ENCODE assay signal across 8 cellular contexts in the genomic region with DNA sequence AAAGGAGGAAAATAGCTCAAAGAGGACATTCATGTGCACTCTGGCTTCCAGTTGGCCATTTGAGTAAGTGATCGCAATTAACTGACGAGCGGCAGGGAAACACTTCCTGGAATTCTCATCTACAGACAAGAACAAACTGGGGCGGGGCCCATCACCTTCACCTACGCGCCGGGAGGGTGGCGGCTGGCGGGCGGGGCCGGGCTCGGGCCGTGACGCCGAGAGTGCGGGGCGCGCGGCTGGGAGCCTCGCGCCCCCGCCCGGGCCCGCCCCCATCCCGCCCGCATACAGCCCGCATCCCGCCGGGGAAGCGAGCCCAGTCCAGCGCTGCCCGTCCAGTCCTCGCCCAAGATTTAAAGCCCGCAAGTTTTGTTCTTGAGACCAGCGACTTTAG. TPM values are rescaled to one million over a fixed set of nuclear protein-coding genes. Genes with fewer than 3 reads are reported as not detected.
DNase-seq lines count a peak whose midpoint lies in the region; ATAC-seq and TF ChIP-seq lines count a peak whose summit lies in the region.

A gene with protein sequence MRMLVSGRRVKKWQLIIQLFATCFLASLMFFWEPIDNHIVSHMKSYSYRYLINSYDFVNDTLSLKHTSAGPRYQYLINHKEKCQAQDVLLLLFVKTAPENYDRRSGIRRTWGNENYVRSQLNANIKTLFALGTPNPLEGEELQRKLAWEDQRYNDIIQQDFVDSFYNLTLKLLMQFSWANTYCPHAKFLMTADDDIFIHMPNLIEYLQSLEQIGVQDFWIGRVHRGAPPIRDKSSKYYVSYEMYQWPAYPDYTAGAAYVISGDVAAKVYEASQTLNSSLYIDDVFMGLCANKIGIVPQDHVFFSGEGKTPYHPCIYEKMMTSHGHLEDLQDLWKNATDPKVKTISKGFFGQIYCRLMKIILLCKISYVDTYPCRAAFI (plus strand): TSS at position 281 of the 391 bp plus-strand sequence. CDS start 16,546 bp downstream, outside the sequence.

- no peak for TF ChIP-seq CTCF in WI38 (IDR thresholded peaks at IDR 0.05; ENCODE audit: low read depth, low read length)

- WGBS in mesodermal cell (ENCODE audit: insufficient coverage in 2 of 2), 2 experiments: 3 to 7% methylated on average over 11 to 25 of the region's 35 CpGs

- H3K27me3 ChIP-seq in effector memory CD4-positive, alpha-beta T cell (replicated peaks; ENCODE audit: control insufficient read depth, insufficient read depth, low read length, poor library complexity, severe bottlenecking): peaks cover 10% of the 10 kb centered on the region

- H3K36me3 ChIP-seq in effector memory CD4-positive, alpha-beta T cell (ENCODE audit: control insufficient read depth, insufficient read depth, low read length): no peaks in the 10 kb centered on the region
- H3K36me3 ChIP-seq in mesodermal cell (ENCODE audit: control insufficient read depth, insufficient read depth, low read length): no peaks in the 10 kb centered on the region

- peaks cover 12% of the 10 kb centered on the region for H3K4me1 Mint-ChIP-seq in stimulated activated naive CD8-positive, alpha-beta T cell treated with anti-CD3 and anti-CD28 coated beads, Interleukin-15, amount 100 ng/mL, for 72 hours

- H3K27me3 Mint-ChIP-seq in stimulated activated naive CD8-positive, alpha-beta T cell treated with anti-CD3 and anti-CD28 coated beads, Interleukin-15, amount 100 ng/mL, for 72 hours: peaks cover 51% of the 10 kb centered on the region

- H3K4me3 ChIP-seq in WI38 (ENCODE audit: low read depth, low read length): peak within 1 kb of the TSS; percentile 59
- peak within 1 kb of the TSS; percentile 75 for H3K4me3 ChIP-seq in effector memory CD4-positive, alpha-beta T cell (ENCODE audit: insufficient read depth, low read depth, low read length, poor library complexity, severe bottlenecking)
- H3K4me3 ChIP-seq in mesodermal cell (ENCODE audit: extremely low read depth, insufficient read depth, low read length, poor library complexity, severe bottlenecking): peak within 1 kb of the TSS; percentile 58

- no peaks in the 10 kb centered on the region for H3K9me3 ChIP-seq in effector memory CD4-positive, alpha-beta T cell (ENCODE audit: control insufficient read depth, low read length)
- H3K9me3 ChIP-seq in mesodermal cell (ENCODE audit: control insufficient read depth, low read length): no peaks in the 10 kb centered on the region

- H3K9me3 Mint-ChIP-seq in stimulated activated naive CD8-positive, alpha-beta T cell treated with anti-CD3 and anti-CD28 coated beads, Interleukin-15, amount 100 ng/mL, for 72 hours: no peaks in the 10 kb centered on the region

- H3K4me3 Mint-ChIP-seq in stimulated activated naive CD8-positive, alpha-beta T cell treated with anti-CD3 and anti-CD28 coated beads, Interleukin-15, amount 100 ng/mL, for 72 hours: peak within 1 kb of the TSS; percentile 78 to 86

- in situ Hi-C loops in ACHN (cut with HindIII; ENCODE audit: low pct_ligation_motif_present, low pct_unique_long_range_greater_than_20kb, low sequenced_read_pairs): no loop called here

- H3K27ac Mint-ChIP-seq in stimulated activated naive CD8-positive, alpha-beta T cell treated with anti-CD3 and anti-CD28 coated beads, Interleukin-15, amount 100 ng/mL, for 72 hours: peak within 1 kb of the TSS in 1 of 2 donors; percentile 82

- no peak for ATAC-seq in stimulated activated naive CD8-positive, alpha-beta T cell treated with anti-CD3 and anti-CD28 coated beads, Interleukin-15, amount 100 ng/mL, for 72 hours
- ATAC-seq in HG03521 (IDR thresholded peaks at IDR 0.05; ENCODE audit: unreplicated experiment): no peak

- no peak within 1 kb of the TSS for H3K27ac ChIP-seq in effector memory CD4-positive, alpha-beta T cell (ENCODE audit: insufficient read depth, low read length, poor library complexity, severe bottlenecking)
- H3K27ac ChIP-seq in mesodermal cell (ENCODE audit: low read depth, low read length, severe bottlenecking): peak within 1 kb of the TSS; percentile 36

- H3K4me1 ChIP-seq in effector memory CD4-positive, alpha-beta T cell (ENCODE audit: control insufficient read depth, insufficient read depth, low read length, poor library complexity, severe bottlenecking): no peaks in the 10 kb centered on the region
- H3K4me1 ChIP-seq in mesodermal cell (ENCODE audit: control insufficient read depth, insufficient read depth, low read length, poor library complexity, severe bottlenecking): peaks cover 9% of the 10 kb centered on the region

- DNase-seq in ACHN (peak; percentile 32), HuH-7.5 (ENCODE audit: low spot score) (peak; percentile 5), pons (ENCODE audit: low spot score) (no peak)
- no peak for DNase-seq in effector memory CD4-positive, alpha-beta T cell
- peak in 1 of 2 donors; percentile 22 for DNase-seq in stimulated activated naive CD8-positive, alpha-beta T cell treated with anti-CD3 and anti-CD28 coated beads, Interleukin-15, amount 100 ng/mL, for 72 hours

RNA-seq across cellular contexts. Expression of the gene that starts here (rescaled TPM):
- polyA plus RNA-seq in mesodermal cell (2013, experiment 1 of 2): 6.0 TPM
- polyA plus RNA-seq in mesodermal cell (2013, experiment 2 of 2): 7.7 TPM

Comparison
In these comparisons a context has a peak if more than half of its experiments do, and no peak if none do; other contexts are left out.
1. DNase-seq: peak in ACHN (single experiment) and HuH-7.5 (single experiment); none in effector memory CD4-positive, alpha-beta T cell (0 of 3) and pons (single experiment).
2. Peak in every context shown above with its lines, with median percentiles within 50 percentile points of each other: H3K4me3 ChIP-seq.